Comparison of ENCODE assay signal across 6 cellular contexts in the genomic region with DNA sequence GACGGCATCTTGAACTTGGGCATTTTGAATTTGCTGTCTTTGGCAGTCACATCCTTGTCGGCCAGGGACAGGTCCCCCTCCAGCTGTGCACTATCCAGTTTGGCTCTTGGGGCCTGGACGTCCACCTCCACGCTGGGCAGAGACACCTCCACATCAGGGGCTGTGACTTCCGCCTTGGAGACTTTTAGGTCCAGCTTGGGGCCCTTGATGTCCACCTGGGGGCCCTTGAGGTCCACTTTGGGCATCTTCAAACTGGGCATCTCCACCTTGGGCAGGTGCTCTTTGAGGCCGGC. TPM values are rescaled to one million over a fixed set of nuclear protein-coding genes. Genes with fewer than 3 reads are reported as not detected.
"Had no signal": no experiment of that assay in that cellular context is flagged by ENCODE, and none has a peak within 500 bp of the region (broad histone marks: within the 10 kb centered on the region; RNA-seq: fewer than 3 reads in every experiment).

No MANE protein-coding gene starts in this region.

RNA-seq across cellular contexts. Expression of gene PLD4, which starts 19.3 kb away (rescaled TPM):
- total RNA-seq: PC-9, Right ventricle myocardium inferior, RPMI7951, SJCRH30, SJSA1, SK-MEL-5 had no signal
